Comparison of ENCODE assay signal across 11 cellular contexts in the genomic region with DNA sequence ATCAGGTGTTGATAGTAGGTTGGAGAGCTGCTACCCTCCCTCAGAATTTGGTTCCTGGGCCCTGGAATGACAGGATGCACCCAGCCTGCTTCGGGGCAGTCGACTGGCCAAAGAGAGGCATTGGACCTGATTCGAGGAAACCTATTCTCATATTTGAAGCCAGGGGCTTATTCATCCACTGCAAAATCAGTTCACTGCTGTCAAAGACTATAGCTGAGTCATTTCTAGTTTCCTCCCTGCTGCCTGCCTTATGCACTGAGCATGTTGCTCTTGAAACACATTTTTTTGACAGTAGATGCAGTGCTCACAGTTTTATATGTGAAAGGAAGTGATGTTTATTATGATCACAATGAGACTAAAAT.
DNase-seq lines count a peak whose midpoint lies in the region; ATAC-seq, FAIRE-seq and TF ChIP-seq lines count a peak whose summit lies in the region.
"Had no signal": no experiment of that assay in that cellular context is flagged by ENCODE, and none has a peak within 500 bp of the region (broad histone marks: within the 10 kb centered on the region; RNA-seq: fewer than 3 reads in every experiment).

No MANE protein-coding gene starts in this region.

- H3K4me1 Mint-ChIP-seq in stimulated activated naive B cell treated with anti-CD40 and anti-IgM and Interleukin-4, amounts not matched to agents 10 μg/mL and 1 μg/mL and 100 μg/mL, for 72 hours: no peaks in the 10 kb centered on the region
- H3K4me1 Mint-ChIP-seq: WTC11 had no signal

- no peaks in the 10 kb centered on the region for H3K9me3 Mint-ChIP-seq in activated naive CD4-positive, alpha-beta T cell treated with anti-CD3 and anti-CD28 coated beads, Interleukin-2, amount 50 U/mL, for 72 hours
- no peaks in the 10 kb centered on the region for H3K9me3 Mint-ChIP-seq in stimulated activated naive B cell treated with anti-CD40 and anti-IgM and Interleukin-4, amounts not matched to agents 10 μg/mL and 1 μg/mL and 100 μg/mL, for 72 hours
- H3K9me3 Mint-ChIP-seq: WTC11 had no signal

- RAD21 ChIA-PET in GM12878 (lab: Charles Lee; ENCODE audit: unreplicated experiment): no interaction called here

- CTCF ChIA-PET in GM12878 (lab: Yijun Ruan, JAX): no interaction called here

- H3K9me3 ChIP-seq in GM12878 (replicated peaks; ENCODE audit: control insufficient read depth, insufficient read depth, low read length): no peaks in the 10 kb centered on the region
- no peaks in the 10 kb centered on the region for H3K9me3 ChIP-seq in vagina

- H3K4me2 ChIP-seq in GM12878 (ENCODE audit: control insufficient read depth, insufficient read depth): no peak overlapping the region
- H3K4me2 ChIP-seq: smooth muscle cell had no signal

- TF ChIP-seq CTCF in GM12878 (IDR thresholded peaks at IDR 0.05 in 2 of 3, conservative IDR thresholded peaks at IDR 0.05 in 1 of 3; ENCODE audit: control insufficient read depth in 2 of 3, extremely low read depth in 1 of 3, insufficient read depth in 1 of 3, low read depth in 3 of 3, low read length in 3 of 3) (no peak), vagina (IDR thresholded peaks at IDR 0.05) (no peak)

- in situ Hi-C loops in GM12878 (cut with MboI): loop anchor here (10.0 kb wide), 1 partner anchor 833 kb away; no protein-coding TSS in a partner anchor

- SMC1A ChIA-PET in GM12878 (lab: Charles Lee; ENCODE audit: uncharacterized antibody, unreplicated experiment): no interaction called here

- no peak overlapping the region for H3K9ac ChIP-seq in GM12878 (ENCODE audit: control insufficient read depth, insufficient read depth, low read length)

- no peak overlapping the region for H3K4me3 Mint-ChIP-seq in stimulated activated naive B cell treated with anti-CD40 and anti-IgM and Interleukin-4, amounts not matched to agents 10 μg/mL and 1 μg/mL and 100 μg/mL, for 72 hours
- H3K4me3 Mint-ChIP-seq: WTC11 had no signal

- TF ChIP-seq EP300 in GM12878 (IDR thresholded peaks at IDR 0.05; ENCODE audit: borderline replicate concordance in 1 of 2, control insufficient read depth in 1 of 2, low read depth in 2 of 2, low read length in 2 of 2): no peak

- H3K27ac Mint-ChIP-seq in activated naive CD4-positive, alpha-beta T cell treated with anti-CD3 and anti-CD28 coated beads, Interleukin-2, amount 50 U/mL, for 72 hours: no peak overlapping the region
- no peak overlapping the region for H3K27ac Mint-ChIP-seq in stimulated activated naive B cell treated with anti-CD40 and anti-IgM and Interleukin-4, amounts not matched to agents 10 μg/mL and 1 μg/mL and 100 μg/mL, for 72 hours
- H3K27ac Mint-ChIP-seq: WTC11 had no signal

- H3K36me3 ChIP-seq in GM12878 (ENCODE audit: control insufficient read depth in 2 of 2, insufficient read depth in 2 of 2, low read length in 1 of 2) (no peaks in the 10 kb centered on the region), vagina (no peaks in the 10 kb centered on the region)

- no peaks in the 10 kb centered on the region for H3K36me3 Mint-ChIP-seq in activated naive CD4-positive, alpha-beta T cell treated with anti-CD3 and anti-CD28 coated beads, Interleukin-2, amount 50 U/mL, for 72 hours
- no peaks in the 10 kb centered on the region for H3K36me3 Mint-ChIP-seq in stimulated activated naive B cell treated with anti-CD40 and anti-IgM and Interleukin-4, amounts not matched to agents 10 μg/mL and 1 μg/mL and 100 μg/mL, for 72 hours
- H3K36me3 Mint-ChIP-seq: WTC11 had no signal

- WGBS in GM12878 (ENCODE audit: insufficient coverage, insufficient replicate concordance, low lambda C conversion rate, missing lambda C conversion rate): 0% methylated on average over 3 of the region's 3 CpGs

- H3K79me2 ChIP-seq in GM12878 (ENCODE audit: control insufficient read depth, insufficient read depth, low read length): no peaks in the 10 kb centered on the region

- intact Hi-C loops in GM12878 (cut with micrococcal nuclease; ENCODE audit: unreplicated experiment): no loop called here
- intact Hi-C loops in vagina (cut with DNase I): no loop called here

- H3K4me3 ChIP-seq in GM12878: no peak overlapping the region
- H3K4me3 ChIP-seq in vagina: no peak overlapping the region
- H3K4me3 ChIP-seq: smooth muscle cell had no signal

- H4K20me1 ChIP-seq in GM12878 (ENCODE audit: control insufficient read depth, insufficient read depth): no peaks in the 10 kb centered on the region

- H3K27me3 ChIP-seq in GM12878 (replicated peaks in 1 of 2; ENCODE audit: control insufficient read depth in 2 of 2, insufficient read depth in 2 of 2, low read length in 1 of 2) (no peaks in the 10 kb centered on the region; a peak in 1 of 4 replicates), vagina (no peaks in the 10 kb centered on the region)

- no peak for TF ChIP-seq RAD21 in GM12878 (IDR thresholded peaks at IDR 0.05; ENCODE audit: insufficient read depth, low read depth, low read length)

- peaks cover 15 to 20% of the 10 kb centered on the region in 2 donors for H3K27me3 Mint-ChIP-seq in stimulated activated naive B cell treated with anti-CD40 and anti-IgM and Interleukin-4, amounts not matched to agents 10 μg/mL and 1 μg/mL and 100 μg/mL, for 72 hours

- no peak for DNase-seq in activated naive CD4-positive, alpha-beta T cell treated with anti-CD3 and anti-CD28 coated beads, Interleukin-2, amount 50 U/mL, for 72 hours (ENCODE audit: low spot score in 2 of 2)
- DNase-seq in activated naive CD4-positive, alpha-beta T cell treated with anti-CD3 and anti-CD28 coated beads, Interleukin-2, amount 50 U/mL, for 16 hours: no peak
- no peak for DNase-seq in GM12878 (ENCODE audit: low read depth, low spot score)
- DNase-seq in stimulated activated naive B cell treated with anti-CD40 and anti-IgM and Interleukin-4, amounts not matched to agents 10 μg/mL and 1 μg/mL and 100 μg/mL, for 72 hours: no peak
- DNase-seq in vagina (ENCODE audit: extremely low spot score in 2 of 2): no peak
- DNase-seq: NCI-H2029 had no signal

- POLR2A ChIA-PET in GM12878 (lab: Charles Lee): no interaction called here

- FAIRE-seq in GM12878 (lab: Jason Lieb, UNC): no peak

- H2AFZ ChIP-seq in GM12878 (ENCODE audit: control insufficient read depth, low read depth, low read length): no peak overlapping the region

- ATAC-seq in activated naive CD4-positive, alpha-beta T cell treated with anti-CD3 and anti-CD28 coated beads, Interleukin-2, amount 50 U/mL, for 72 hours: peak; percentile 83 to 98
- ATAC-seq in HG03175 (IDR thresholded peaks at IDR 0.05; ENCODE audit: unreplicated experiment) (peak; percentile 53), GM12878 (peak; percentile 36; the same call in 2 of the 3 replicates), GM18498 (IDR thresholded peaks at IDR 0.05; ENCODE audit: unreplicated experiment) (no peak), GM18870 (IDR thresholded peaks at IDR 0.05; ENCODE audit: unreplicated experiment) (no peak)
- peak; percentile 39 to 55 for ATAC-seq in stimulated activated naive B cell treated with anti-CD40 and anti-IgM and Interleukin-4, amounts not matched to agents 10 μg/mL and 1 μg/mL and 100 μg/mL, for 72 hours (replicated peaks)

- no peak for TF ChIP-seq POLR2A in GM12878 (IDR thresholded peaks at IDR 0.05; ENCODE audit: low read depth, low read length)
- no peak for TF ChIP-seq POLR2A in vagina (IDR thresholded peaks at IDR 0.05)

- no peaks in the 10 kb centered on the region for H3K4me1 ChIP-seq in GM12878 (ENCODE audit: control insufficient read depth, insufficient read depth, low read length)
- H3K4me1 ChIP-seq in vagina: no peaks in the 10 kb centered on the region

- no TSS peak for BruUV-seq in GM12878 (replicated peaks; lab: Mats Ljungman, UMichigan)

- H3K27ac ChIP-seq in GM12878 (ENCODE audit: control insufficient read depth, insufficient read depth) (no peak overlapping the region), vagina (no peak overlapping the region)

TF ChIP-seq in GM12878, 131 proteins besides CTCF, POLR2A, EP300 and RAD21:
- no peak for TF ChIP-seq RELA (IDR thresholded peaks at IDR 0.05; ENCODE audit: borderline replicate concordance, partially characterized antibody)
- TF ChIP-seq RAD51 (IDR thresholded peaks at IDR 0.05): no peak
- TF ChIP-seq, protein P1, sequence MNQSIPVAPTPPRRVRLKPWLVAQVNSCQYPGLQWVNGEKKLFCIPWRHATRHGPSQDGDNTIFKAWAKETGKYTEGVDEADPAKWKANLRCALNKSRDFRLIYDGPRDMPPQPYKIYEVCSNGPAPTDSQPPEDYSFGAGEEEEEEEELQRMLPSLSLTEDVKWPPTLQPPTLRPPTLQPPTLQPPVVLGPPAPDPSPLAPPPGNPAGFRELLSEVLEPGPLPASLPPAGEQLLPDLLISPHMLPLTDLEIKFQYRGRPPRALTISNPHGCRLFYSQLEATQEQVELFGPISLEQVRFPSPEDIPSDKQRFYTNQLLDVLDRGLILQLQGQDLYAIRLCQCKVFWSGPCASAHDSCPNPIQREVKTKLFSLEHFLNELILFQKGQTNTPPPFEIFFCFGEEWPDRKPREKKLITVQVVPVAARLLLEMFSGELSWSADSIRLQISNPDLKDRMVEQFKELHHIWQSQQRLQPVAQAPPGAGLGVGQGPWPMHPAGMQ (IDR thresholded peaks at IDR 0.05; ENCODE audit: borderline replicate concordance): no peak
- TF ChIP-seq STAT1 (conservative IDR thresholded peaks at IDR 0.05): no peak

Comparison
In these comparisons a context has a peak if more than half of its experiments do, and no peak if none do; other contexts are left out.
1. ATAC-seq: peak in activated naive CD4-positive, alpha-beta T cell treated with anti-CD3 and anti-CD28 coated beads, Interleukin-2, amount 50 U/mL, for 72 hours (2 of 2), HG03175 (single experiment), GM12878 (single experiment) and stimulated activated naive B cell treated with anti-CD40 and anti-IgM and Interleukin-4, amounts not matched to agents 10 μg/mL and 1 μg/mL and 100 μg/mL, for 72 hours (2 of 2); none in GM18498 (single experiment) and GM18870 (single experiment).